Comparison of ENCODE assay signal across 2 cellular contexts in the genomic region with DNA sequence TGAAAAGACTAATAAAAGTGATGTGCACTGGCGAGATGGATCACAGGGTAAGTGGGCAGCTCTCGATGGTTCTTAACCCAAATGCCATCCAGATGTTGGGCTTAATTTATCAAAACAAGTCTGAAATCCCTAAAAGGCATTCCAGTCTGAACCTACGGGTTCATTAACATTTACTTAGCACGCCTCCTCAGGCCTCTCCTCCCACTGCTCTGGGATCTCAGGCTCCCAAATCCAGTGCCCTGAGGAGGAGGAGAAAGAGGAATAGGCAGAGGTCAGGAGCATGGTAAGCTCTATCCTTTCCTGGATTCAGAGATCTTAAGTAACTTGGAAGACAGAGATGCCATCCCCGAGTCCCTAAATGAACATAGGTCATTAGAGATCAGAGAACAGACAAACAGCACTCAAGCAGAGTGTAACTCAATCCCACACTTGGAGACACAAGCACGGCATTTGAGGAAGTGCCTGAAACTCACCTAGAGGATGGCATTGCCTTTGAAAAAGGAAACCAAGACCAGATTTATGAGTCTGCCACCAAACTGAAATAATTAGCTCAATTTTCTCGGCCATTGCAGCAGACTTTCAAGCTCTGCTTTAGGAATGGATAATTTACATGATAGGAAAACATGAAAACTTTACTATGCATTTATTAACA.
TF ChIP-seq lines count a peak whose summit lies in the region.

No MANE protein-coding gene starts in this region.

TF ChIP-seq in SK-N-SH treated with all-trans-retinoic acid at 6 μM for 48 hours, 23 proteins besides CTCF, POLR2A, EP300 and RAD21 (continued from another document):
- TF ChIP-seq POU6F1 (CRISPR knock-in tag; IDR thresholded peaks at IDR 0.05; ENCODE audit: borderline replicate concordance, low read depth) (no peak), ESRRG (CRISPR knock-in tag; IDR thresholded peaks at IDR 0.05) (no peak), SNAI2 (CRISPR knock-in tag; IDR thresholded peaks at IDR 0.05) (no peak)
- TF ChIP-seq, protein P1, sequence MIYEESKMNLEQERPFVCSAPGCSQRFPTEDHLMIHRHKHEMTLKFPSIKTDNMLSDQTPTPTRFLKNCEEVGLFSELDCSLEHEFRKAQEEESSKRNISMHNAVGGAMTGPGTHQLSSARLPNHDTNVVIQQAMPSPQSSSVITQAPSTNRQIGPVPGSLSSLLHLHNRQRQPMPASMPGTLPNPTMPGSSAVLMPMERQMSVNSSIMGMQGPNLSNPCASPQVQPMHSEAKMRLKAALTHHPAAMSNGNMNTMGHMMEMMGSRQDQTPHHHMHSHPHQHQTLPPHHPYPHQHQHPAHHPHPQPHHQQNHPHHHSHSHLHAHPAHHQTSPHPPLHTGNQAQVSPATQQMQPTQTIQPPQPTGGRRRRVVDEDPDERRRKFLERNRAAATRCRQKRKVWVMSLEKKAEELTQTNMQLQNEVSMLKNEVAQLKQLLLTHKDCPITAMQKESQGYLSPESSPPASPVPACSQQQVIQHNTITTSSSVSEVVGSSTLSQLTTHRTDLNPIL (CRISPR knock-in tag; IDR thresholded peaks at IDR 0.05; ENCODE audit: low read depth) = no peak

TF ChIP-seq in GM12878, 131 proteins besides CTCF, POLR2A, EP300 and RAD21 (continued from another document):
- TF ChIP-seq ZBTB11 (CRISPR knock-in tag; IDR thresholded peaks at IDR 0.05) = no peak
